Comparison of ENCODE assay signal across 8 cellular contexts in genomic region chr1:26538480-26539412, GRCh38. TPM values are rescaled to one million over a fixed set of nuclear protein-coding genes. Genes with fewer than 3 reads are reported as not detected.
DNase-seq lines count a peak whose midpoint lies in the region; ATAC-seq and TF ChIP-seq lines count a peak whose summit lies in the region.

No MANE protein-coding gene starts in this region.

- no peaks in the 10 kb centered on the region for H4K20me1 ChIP-seq in OCI-LY3 (ENCODE audit: insufficient read depth, low read length)

- peaks cover 5% of the 10 kb centered on the region for H3K79me2 ChIP-seq in OCI-LY3 (ENCODE audit: low read length)

- intact Hi-C loops in Right ventricle myocardium superior (cut with DNase I) (no loop called here), Right ventricle myocardium inferior (cut with DNase I) (no loop called here)

- H3K9me3 ChIP-seq in OCI-LY3 (ENCODE audit: insufficient read depth, low read length): no peaks in the 10 kb centered on the region

- H3K36me3 Mint-ChIP-seq in immature natural killer cell: no peaks in the 10 kb centered on the region

- no peak overlapping the region for H3K9ac ChIP-seq in OCI-LY3 (ENCODE audit: low read length)

- peak overlapping the region in 1 of 5 donors; percentile 21 for H3K4me3 Mint-ChIP-seq in immature natural killer cell

- H3K27ac ChIP-seq in OCI-LY3 (ENCODE audit: low read length): no peak overlapping the region

- H2AFZ ChIP-seq in OCI-LY3 (ENCODE audit: low read depth, low read length): no peak overlapping the region

- peak overlapping the region; percentile 39 for H3K4me2 ChIP-seq in OCI-LY3 (ENCODE audit: low read length)

- no peaks in the 10 kb centered on the region for H3K36me3 ChIP-seq in OCI-LY3 (replicated peaks; ENCODE audit: low read depth, low read length)

- peaks cover 5 to 17% (median 8%) of the 10 kb centered on the region in 3 donors for H3K27me3 Mint-ChIP-seq in immature natural killer cell (ENCODE audit: low read depth in 3 of 3)

- H3K4me1 ChIP-seq in OCI-LY3 (ENCODE audit: low read length): peaks cover 61% of the 10 kb centered on the region

- no peak for ATAC-seq in Right ventricle myocardium superior (ENCODE audit: poor library complexity)
- ATAC-seq in Right ventricle myocardium inferior: no peak

- no peaks in the 10 kb centered on the region for H3K27me3 ChIP-seq in OCI-LY3 (ENCODE audit: low read depth, low read length)

- TF ChIP-seq CTCF in OCI-LY3 (IDR thresholded peaks at IDR 0.05; ENCODE audit: low read depth, low read length): peak; percentile 57

- DNase-seq in Right ventricle myocardium superior: peak; percentile 55
- DNase-seq in Right ventricle myocardium inferior (ENCODE audit: missing footprints): no peak
- DNase-seq in activated effector memory CD4-positive, alpha-beta T cell treated with Interleukin-2 at 50 U/mL for 16 hours: peak; percentile 33
- peak; percentile 34 to 54 (median 45) for DNase-seq in immature natural killer cell
- peak; percentile 77 for DNase-seq in stimulated activated CD8-positive, alpha-beta memory T cell treated with anti-CD3 and anti-CD28 coated beads, Interleukin-4, amount 100 ng/mL, for 48 hours
- DNase-seq in HPDE6-E6E7 (ENCODE audit: extremely low spot score): no peak
- no peak for DNase-seq in NCI-H187 (lab: John Stamatoyannopoulos, UW)

- H3K27ac Mint-ChIP-seq in immature natural killer cell: peak overlapping the region; percentile 52 to 87 (median 76)

- H3K9me3 Mint-ChIP-seq in immature natural killer cell: no peaks in the 10 kb centered on the region

- peaks cover 73 to 80% of the 10 kb centered on the region in 2 donors for H3K4me1 Mint-ChIP-seq in immature natural killer cell

- H3K4me3 ChIP-seq in OCI-LY3 (ENCODE audit: low read length): no peak overlapping the region

RNA-seq across cellular contexts. Expression of gene RPS6KA1, which starts 9.2 kb away (rescaled TPM):
- total RNA-seq in Right ventricle myocardium superior: 3.9 TPM
- total RNA-seq in Right ventricle myocardium inferior: 6.9 TPM
- polyA plus RNA-seq in immature natural killer cell: 100 to 1,000 TPM; 292 to 371 (median 349) TPM

Comparison
In these comparisons a context has a peak if more than half of its experiments do, and no peak if none do; other contexts are left out.
1. DNase-seq: peak in Right ventricle myocardium superior (single experiment), activated effector memory CD4-positive, alpha-beta T cell treated with Interleukin-2 at 50 U/mL for 16 hours (single experiment), immature natural killer cell (3 of 3) and stimulated activated CD8-positive, alpha-beta memory T cell treated with anti-CD3 and anti-CD28 coated beads, Interleukin-4, amount 100 ng/mL, for 48 hours (single experiment); none in Right ventricle myocardium inferior (single experiment), HPDE6-E6E7 (single experiment) and NCI-H187 (0 of 2).